Comparison of ENCODE assay signal across 17 cellular contexts in the genomic region with DNA sequence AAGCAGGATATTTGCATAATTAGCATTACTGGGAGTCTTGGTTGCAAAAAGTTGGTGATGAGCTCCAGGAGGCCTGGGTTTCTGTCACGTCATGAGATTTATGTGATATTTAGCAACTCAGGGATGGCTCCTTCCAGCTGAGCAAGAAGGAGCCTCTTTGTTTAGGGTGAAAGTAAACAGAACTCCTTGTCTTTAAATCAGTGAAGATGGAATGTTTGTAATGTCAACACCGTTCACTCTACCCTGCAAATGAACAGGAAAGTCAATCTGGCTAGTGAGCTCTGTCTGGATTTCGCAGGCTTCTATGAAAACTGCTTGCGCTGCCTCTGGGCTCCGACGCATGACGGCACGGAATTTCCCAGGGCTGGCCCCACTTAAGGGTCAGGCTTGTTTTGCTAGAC.
DNase-seq lines count a peak whose midpoint lies in the region; ATAC-seq, FAIRE-seq and TF ChIP-seq lines count a peak whose summit lies in the region.
"Had no signal": no experiment of that assay in that cellular context is flagged by ENCODE, and none has a peak within 500 bp of the region (broad histone marks: within the 10 kb centered on the region; RNA-seq: fewer than 3 reads in every experiment).

No MANE protein-coding gene starts in this region.

- H2BK120ac ChIP-seq in H1 (replicated peaks; ENCODE audit: low read depth, low read length), result no peak overlapping the region

- H3K9me3 Mint-ChIP-seq in type B pancreatic cell, result peaks cover 10% of the 10 kb centered on the region
- H3K9me3 Mint-ChIP-seq in activated naive CD8-positive, alpha-beta T cell treated with anti-CD3 and anti-CD28 coated beads, Interleukin-2, amount 50 U/mL, for 24 hours, result peaks cover 8% of the 10 kb centered on the region
- H3K9me3 Mint-ChIP-seq: central memory CD8-positive, alpha-beta T cell had no signal

- no peak overlapping the region for H2BK5ac ChIP-seq in H1 (ENCODE audit: low read depth, low read length)

- H4K20me1 ChIP-seq in H1 (replicated peaks in 1 of 2; ENCODE audit: control insufficient read depth in 1 of 2, insufficient read depth in 2 of 2, low read length in 2 of 2), result no peaks in the 10 kb centered on the region

- H3K4me3 Mint-ChIP-seq in type B pancreatic cell, result peak overlapping the region; percentile 67
- H3K4me3 Mint-ChIP-seq in activated naive CD8-positive, alpha-beta T cell treated with anti-CD3 and anti-CD28 coated beads, Interleukin-2, amount 50 U/mL, for 24 hours, result no peak overlapping the region
- H3K4me3 Mint-ChIP-seq: activated CD8-positive, alpha-beta memory T cell treated with anti-CD3 and anti-CD28 coated beads, Interleukin-2, amount 10 ng/mL, durations not matched to agents 7 days and 5 days; central memory CD8-positive, alpha-beta T cell; naive thymus-derived CD4-positive, alpha-beta T cell had no signal

- no peak for ATAC-seq in activated naive CD8-positive, alpha-beta T cell treated with anti-CD3 and anti-CD28 coated beads, Interleukin-2, amount 50 U/mL, for 24 hours
- ATAC-seq: activated CD8-positive, alpha-beta memory T cell treated with anti-CD3 and anti-CD28 coated beads, Interleukin-2, amount 10 ng/mL, durations not matched to agents 7 days and 5 days; naive thymus-derived CD4-positive, alpha-beta T cell had no signal

- no peak for TF ChIP-seq POLR2A in H1 (IDR thresholded peaks at IDR 0.05; ENCODE audit: control extremely low read depth in 1 of 2, low read depth in 2 of 2, low read length in 2 of 2)

- H3K36me3 ChIP-seq in H1 (ENCODE audit: control insufficient read depth in 2 of 4, insufficient read depth in 4 of 4, low read length in 3 of 4) (no peaks in the 10 kb centered on the region), mesodermal cell (ENCODE audit: control insufficient read depth, insufficient read depth, low read length) (no peaks in the 10 kb centered on the region)

- H3K36me3 Mint-ChIP-seq in type B pancreatic cell, result peaks cover 4% of the 10 kb centered on the region
- H3K36me3 Mint-ChIP-seq in activated naive CD8-positive, alpha-beta T cell treated with anti-CD3 and anti-CD28 coated beads, Interleukin-2, amount 50 U/mL, for 24 hours (ENCODE audit: low read depth), result no peaks in the 10 kb centered on the region
- H3K36me3 Mint-ChIP-seq: activated CD8-positive, alpha-beta memory T cell treated with anti-CD3 and anti-CD28 coated beads, Interleukin-2, amount 10 ng/mL, durations not matched to agents 7 days and 5 days; naive thymus-derived CD4-positive, alpha-beta T cell had no signal

- no peak overlapping the region for H2BK15ac ChIP-seq in H1 (ENCODE audit: low read length)

- H3K23me2 ChIP-seq in H1 (ENCODE audit: low read depth, low read length), result no peaks in the 10 kb centered on the region

- no peak overlapping the region for H4K91ac ChIP-seq in H1 (replicated peaks; ENCODE audit: insufficient read length, low read length)

- H3K4me1 Mint-ChIP-seq in type B pancreatic cell (ENCODE audit: unreplicated experiment), result peaks cover 20% of the 10 kb centered on the region
- H3K4me1 Mint-ChIP-seq in activated naive CD8-positive, alpha-beta T cell treated with anti-CD3 and anti-CD28 coated beads, Interleukin-2, amount 50 U/mL, for 24 hours, result no peaks in the 10 kb centered on the region
- H3K4me1 Mint-ChIP-seq: activated CD8-positive, alpha-beta memory T cell treated with anti-CD3 and anti-CD28 coated beads, Interleukin-2, amount 10 ng/mL, durations not matched to agents 7 days and 5 days; central memory CD8-positive, alpha-beta T cell; naive thymus-derived CD4-positive, alpha-beta T cell had no signal

- no peak overlapping the region for H3K14ac ChIP-seq in H1 (ENCODE audit: insufficient read length)

- POLR2A ChIA-PET in H1 (lab: Charles Lee; ENCODE audit: partially characterized antibody), result no interaction called here

- CTCF ChIA-PET in H1 (lab: Charles Lee; ENCODE audit: partially characterized antibody), result interaction anchor here (1.7 kb wide), 1 partner anchor 254 kb away, joined by 3 read pairs; no protein-coding TSS in a partner anchor

- H3K27ac ChIP-seq in H1 (ENCODE audit: low read depth, low read length), result no peak overlapping the region
- peak overlapping the region; percentile 89 for H3K27ac ChIP-seq in mesodermal cell (ENCODE audit: low read depth, low read length, severe bottlenecking)

- no peak overlapping the region for H3K56ac ChIP-seq in H1 (replicated peaks; ENCODE audit: insufficient read length, low read depth, low read length)

- H2BK12ac ChIP-seq in H1 (ENCODE audit: low read depth, low read length), result no peak overlapping the region

- H3K79me1 ChIP-seq in H1 (ENCODE audit: low read depth, low read length), result no peaks in the 10 kb centered on the region

- DNase-seq in SIG-M5 treated with dmso at 0.1 percent for 504 hours (lab: John Stamatoyannopoulos, UW; ENCODE audit: unreplicated experiment) (peak; percentile 34), SIG-M5 (lab: John Stamatoyannopoulos, UW) (no peak), H1 (ENCODE audit: low read depth in 1 of 2, low spot score in 2 of 2) (no peak), type B pancreatic cell (ENCODE audit: extremely low spot score, unreplicated experiment) (no peak), GM19238 (ENCODE audit: insufficient read length, low spot score) (no peak)
- no peak for DNase-seq in activated naive CD8-positive, alpha-beta T cell treated with anti-CD3 and anti-CD28 coated beads, Interleukin-2, amount 50 U/mL, for 24 hours
- no peak for DNase-seq in stimulated activated CD4-positive, alpha-beta T cell treated with anti-CD3 and anti-CD28 coated beads, Interleukin-2, amount 100 ng/mL, for 48 hours
- DNase-seq: activated CD8-positive, alpha-beta memory T cell treated with anti-CD3 and anti-CD28 coated beads, Interleukin-2, amount 10 ng/mL, durations not matched to agents 7 days and 5 days; activated naive CD4-positive, alpha-beta T cell treated with Interleukin-2 at 50 U/mL for 16 hours; KG1; naive thymus-derived CD4-positive, alpha-beta T cell; NCI-H2029 treated with DMSO at 0.1 percent for 48 hours; SHP77 treated with DMSO at 0.1 percent for 48 hours had no signal

- no peak overlapping the region for H2BK20ac ChIP-seq in H1 (ENCODE audit: low read length)

- H3K9me3 ChIP-seq in H1 (ENCODE audit: insufficient read depth in 2 of 2, low read depth in 1 of 2, low read length in 1 of 2) (peaks cover 0 to 6% of the 10 kb centered on the region in 2 experiments; a peak in 1 of 4 replicates), mesodermal cell (ENCODE audit: control insufficient read depth, low read length) (no peaks in the 10 kb centered on the region)

- TF ChIP-seq EP300 in H1 (IDR thresholded peaks at IDR 0.05; ENCODE audit: borderline replicate concordance in 1 of 2, low read depth in 2 of 2, low read length in 2 of 2), result no peak

- H3K79me2 ChIP-seq in H1 (ENCODE audit: control insufficient read depth in 1 of 2, insufficient read depth in 2 of 2, low read length in 2 of 2), result no peaks in the 10 kb centered on the region

- peak overlapping the region; percentile 81 for H3K27ac Mint-ChIP-seq in type B pancreatic cell
- H3K27ac Mint-ChIP-seq in activated naive CD8-positive, alpha-beta T cell treated with anti-CD3 and anti-CD28 coated beads, Interleukin-2, amount 50 U/mL, for 24 hours, result no peak overlapping the region
- H3K27ac Mint-ChIP-seq: activated CD8-positive, alpha-beta memory T cell treated with anti-CD3 and anti-CD28 coated beads, Interleukin-2, amount 10 ng/mL, durations not matched to agents 7 days and 5 days; naive thymus-derived CD4-positive, alpha-beta T cell had no signal

- H3K27me3 ChIP-seq in H1 (replicated peaks in 1 of 4; ENCODE audit: control insufficient read depth in 3 of 4, extremely low read depth in 1 of 4, insufficient read depth in 3 of 4, low read length in 3 of 4), result no peaks in the 10 kb centered on the region; a peak in 1 of 7 replicates

- H3K4ac ChIP-seq in H1 (replicated peaks; ENCODE audit: insufficient read length, low read depth, low read length), result no peak overlapping the region

- no peak overlapping the region for H4K5ac ChIP-seq in H1 (ENCODE audit: insufficient read length, low read depth, low read length)

- peak overlapping the region in 1 of 2 experiments; percentile 2; a peak in 1 of 4 replicates for H3K4me2 ChIP-seq in H1 (ENCODE audit: insufficient read depth in 1 of 2, low read depth in 2 of 2, low read length in 2 of 2)

- TF ChIP-seq RAD21 in H1 (IDR thresholded peaks at IDR 0.05 in 1 of 2, conservative IDR thresholded peaks at IDR 0.05 in 1 of 2; ENCODE audit: low read depth in 2 of 2, low read length in 2 of 2), result no peak

- no peak overlapping the region for H3K18ac ChIP-seq in H1 (ENCODE audit: extremely low read depth, low read length)

- FAIRE-seq in H1 (lab: Jason Lieb, UNC), result no peak
- FAIRE-seq: A204.1, D721Med had no signal

- no peak overlapping the region for H2AK5ac ChIP-seq in H1 (ENCODE audit: low read depth, low read length)

- no peak overlapping the region for H4K8ac ChIP-seq in H1 (ENCODE audit: extremely low read depth, insufficient read depth, low read length)

- peaks cover 3% of the 10 kb centered on the region for H3K27me3 Mint-ChIP-seq in type B pancreatic cell
- peaks cover 2% of the 10 kb centered on the region for H3K27me3 Mint-ChIP-seq in activated naive CD8-positive, alpha-beta T cell treated with anti-CD3 and anti-CD28 coated beads, Interleukin-2, amount 50 U/mL, for 24 hours

- 66% methylated on average over 8 of the region's 8 CpGs; no CpG with 5 or more reads in 1 of the 2 experiments for WGBS in H1 (ENCODE audit: extremely low coverage in 1 of 2, insufficient coverage in 1 of 2, insufficient read length in 1 of 2, insufficient replicate concordance in 2 of 2, low coverage in 1 of 2, low lambda C conversion rate in 2 of 2, missing lambda C conversion rate in 1 of 2), 2 experiments
- 55% methylated on average over 7 to 8 of the region's 8 CpGs for WGBS in mesodermal cell (ENCODE audit: insufficient coverage in 2 of 2), 2 experiments

- peak overlapping the region; percentile 78 for H2AFZ ChIP-seq in H1 (ENCODE audit: low read length)

- H3K9ac ChIP-seq in H1 (replicated peaks in 1 of 4; ENCODE audit: extremely low read depth in 1 of 4, low read depth in 3 of 4, low read length in 3 of 4), result no peak overlapping the region

- H3K4me3 ChIP-seq in H1 (ENCODE audit: extremely low read depth in 1 of 4, insufficient read depth in 2 of 4, low read depth in 3 of 4, low read length in 4 of 4) (no peak overlapping the region), mesodermal cell (ENCODE audit: extremely low read depth, insufficient read depth, low read length, poor library complexity, severe bottlenecking) (no peak overlapping the region)

- H3K4me1 ChIP-seq in H1 (replicated peaks in 1 of 4; ENCODE audit: control insufficient read depth in 3 of 4, insufficient read depth in 4 of 4, low read length in 3 of 4), result peaks cover 0 to 13% (median 10%) of the 10 kb centered on the region in 4 experiments; a peak in 5 of 7 replicates
- peaks cover 20% of the 10 kb centered on the region for H3K4me1 ChIP-seq in mesodermal cell (ENCODE audit: control insufficient read depth, insufficient read depth, low read length, poor library complexity, severe bottlenecking)

- no peak for TF ChIP-seq CTCF in H1 (IDR thresholded peaks at IDR 0.05; ENCODE audit: control extremely low read depth in 1 of 3, insufficient read depth in 1 of 3, low read depth in 1 of 3, low read length in 3 of 3)
- TF ChIP-seq CTCF in type B pancreatic cell (conservative IDR thresholded peaks at IDR 0.05), result no peak

- no peak overlapping the region for H3K23ac ChIP-seq in H1 (ENCODE audit: insufficient read length)

TF ChIP-seq in H1, 55 proteins besides CTCF, POLR2A, EP300 and RAD21 (continues in another document):
- no peak for TF ChIP-seq EZH2 (IDR thresholded peaks at IDR 0.05; ENCODE audit: low read depth, low read length, severe bottlenecking)
